ENCODE assay signal across 21 cellular contexts in the genomic region with DNA sequence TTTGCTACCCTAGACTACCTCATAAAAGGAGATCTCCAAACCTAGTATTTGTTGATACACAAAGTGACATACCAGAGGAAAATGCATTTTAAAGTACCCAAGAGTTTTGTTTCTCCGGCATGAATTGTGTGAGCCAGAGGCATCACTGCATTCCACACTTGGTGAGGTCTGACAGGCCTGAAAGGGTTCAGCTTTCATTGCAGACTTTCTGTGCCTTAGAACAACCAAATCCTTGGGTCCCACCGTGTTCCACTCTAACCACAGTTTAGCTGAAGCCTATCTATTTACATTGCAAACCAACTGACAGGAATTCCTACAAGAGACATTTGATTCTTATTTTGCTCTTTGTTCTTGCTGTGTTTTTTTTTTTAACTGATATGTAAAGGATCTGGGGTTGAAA. TPM values are rescaled to one million over a fixed set of nuclear protein-coding genes. Genes with fewer than 3 reads are reported as not detected.
DNase-seq lines count a peak whose midpoint lies in the region; ATAC-seq, FAIRE-seq and TF ChIP-seq lines count a peak whose summit lies in the region.
"Had no signal": no experiment of that assay in that cellular context is flagged by ENCODE, and none has a peak within 500 bp of the region (broad histone marks: within the 10 kb centered on the region; RNA-seq: fewer than 3 reads in every experiment).

No MANE protein-coding gene starts in this region.

- TF ChIP-seq CTCF in HCT116 (IDR thresholded peaks at IDR 0.05 in 2 of 3, conservative IDR thresholded peaks at IDR 0.05 in 1 of 3; ENCODE audit: borderline replicate concordance in 1 of 3, insufficient read depth in 1 of 3, low read depth in 2 of 3, low read length in 2 of 3) = no peak
- TF ChIP-seq CTCF in astrocyte (IDR thresholded peaks at IDR 0.05; ENCODE audit: insufficient read depth, low read depth, low read length) = no peak

- POLR2A ChIA-PET in HCT116 (lab: Charles Lee) = no interaction called here

- H3K27me3 Mint-ChIP-seq in astrocyte (ENCODE audit: low read depth, unreplicated experiment) = no peaks in the 10 kb centered on the region

- H3K4me3 ChIP-seq in ACC112 (ENCODE audit: low read depth, low read length) (no peak overlapping the region), HCT116 (replicated peaks in 1 of 2; ENCODE audit: low read depth in 1 of 2, low read length in 2 of 2) (no peak overlapping the region), astrocyte (ENCODE audit: insufficient read depth, low read depth, low read length) (no peak overlapping the region)
- H3K4me3 ChIP-seq: lower lobe of right lung, Peyer's patch, skin epidermis had no signal

- peak overlapping the region; percentile 73 for H3K27ac Mint-ChIP-seq in astrocyte (ENCODE audit: unreplicated experiment)
- H3K27ac Mint-ChIP-seq: activated naive CD8-positive, alpha-beta T cell treated with anti-CD3 and anti-CD28 coated beads, Interleukin-2, amount 10 ng/mL, durations not matched to agents 7 days and 5 days; stimulated activated naive CD8-positive, alpha-beta T cell treated with anti-CD3 and anti-CD28 coated beads, Interleukin-15, amount 100 ng/mL, for 72 hours; T-helper 1 cell treated with Interleukin-12 subunit alpha and Interleukin-12 subunit beta and Interleukin-4 antibody, amounts not matched to agents 30 μg/mL and 1 μg/mL, for 36 hours had no signal

- H3K9me3 Mint-ChIP-seq in astrocyte (ENCODE audit: unreplicated experiment) = no peaks in the 10 kb centered on the region
- H3K9me3 Mint-ChIP-seq: activated naive CD8-positive, alpha-beta T cell treated with anti-CD3 and anti-CD28 coated beads, Interleukin-2, amount 10 ng/mL, durations not matched to agents 7 days and 5 days; stimulated activated naive CD8-positive, alpha-beta T cell treated with anti-CD3 and anti-CD28 coated beads, Interleukin-15, amount 100 ng/mL, for 72 hours; T-helper 1 cell treated with Interleukin-12 subunit alpha and Interleukin-12 subunit beta and Interleukin-4 antibody, amounts not matched to agents 30 μg/mL and 1 μg/mL, for 36 hours had no signal

- in situ Hi-C loops in G401 (cut with HindIII; ENCODE audit: low sequenced_read_pairs) = no loop called here

- CTCF ChIA-PET in HCT116 (lab: Charles Lee) = interaction anchor here (1.0 to 2.1 kb wide), 4 partner anchors 21 to 1288 kb away, joined by 3 to 11 read pairs (median 4); partner anchors contain the start of gene EID1

- no TSS peak for BruUV-seq in HCT116 (replicated peaks; lab: Mats Ljungman, UMichigan)

- H3K27ac ChIP-seq in ACC112 (ENCODE audit: low read depth, low read length) (no peak overlapping the region), HCT116 (ENCODE audit: low read depth, low read length) (no peak overlapping the region), astrocyte (ENCODE audit: low read depth, low read length) (no peak overlapping the region)
- H3K27ac ChIP-seq: epithelial cell of prostate, lower lobe of right lung, neutrophil, Peyer's patch had no signal

- peaks cover 4% of the 10 kb centered on the region for H3K36me3 Mint-ChIP-seq in astrocyte (ENCODE audit: low read depth, unreplicated experiment)
- H3K36me3 Mint-ChIP-seq: activated naive CD8-positive, alpha-beta T cell treated with anti-CD3 and anti-CD28 coated beads, Interleukin-2, amount 10 ng/mL, durations not matched to agents 7 days and 5 days had no signal

- no peak overlapping the region for H3K4me2 ChIP-seq in HCT116 (ENCODE audit: low read length)
- H3K4me2 ChIP-seq in astrocyte (ENCODE audit: low read length) = no peak overlapping the region

- H3K9me3 ChIP-seq in HCT116 (ENCODE audit: control insufficient read depth in 1 of 2, insufficient read depth in 1 of 2, low read depth in 1 of 2, low read length in 2 of 2) (no peaks in the 10 kb centered on the region), astrocyte (ENCODE audit: insufficient read depth, low read depth, low read length) (no peaks in the 10 kb centered on the region)
- H3K9me3 ChIP-seq: lower lobe of right lung, neutrophil, Peyer's patch had no signal

- H3K4me1 ChIP-seq in ACC112 (ENCODE audit: control insufficient read depth, insufficient read depth, low read length, unreplicated experiment) = peaks cover 41% of the 10 kb centered on the region
- H3K4me1 ChIP-seq in HCT116 (ENCODE audit: control insufficient read depth in 1 of 2, insufficient read depth in 2 of 2, low read length in 2 of 2) = peaks cover 8 to 12% of the 10 kb centered on the region in 2 experiments; a peak in 3 of 4 replicates
- H3K4me1 ChIP-seq in astrocyte (ENCODE audit: insufficient read depth, low read length) = peaks cover 17% of the 10 kb centered on the region
- H3K4me1 ChIP-seq: lower lobe of right lung, Peyer's patch had no signal

- H3K79me2 ChIP-seq in ACC112 (ENCODE audit: control insufficient read depth, insufficient read depth, low read length, unreplicated experiment) (no peaks in the 10 kb centered on the region), HCT116 (ENCODE audit: insufficient read depth, low read length) (no peaks in the 10 kb centered on the region), astrocyte (ENCODE audit: insufficient read depth, low read length) (no peaks in the 10 kb centered on the region)

- H3K9ac ChIP-seq in HCT116 (ENCODE audit: low read length) (no peak overlapping the region), astrocyte (ENCODE audit: low read length) (no peak overlapping the region)

- intact Hi-C loops in HCT116 (cut with micrococcal nuclease) = loop anchor here (1.0 kb wide), 1 partner anchor 499 kb away; no protein-coding TSS in a partner anchor

- peak overlapping the region; percentile 3 for H3K4me3 Mint-ChIP-seq in astrocyte (ENCODE audit: unreplicated experiment)
- H3K4me3 Mint-ChIP-seq: activated naive CD8-positive, alpha-beta T cell treated with anti-CD3 and anti-CD28 coated beads, Interleukin-2, amount 10 ng/mL, durations not matched to agents 7 days and 5 days; stimulated activated naive CD8-positive, alpha-beta T cell treated with anti-CD3 and anti-CD28 coated beads, Interleukin-15, amount 100 ng/mL, for 72 hours; T-helper 1 cell treated with Interleukin-12 subunit alpha and Interleukin-12 subunit beta and Interleukin-4 antibody, amounts not matched to agents 30 μg/mL and 1 μg/mL, for 36 hours had no signal

- ATAC-seq in HCT116 = no peak
- no peak for ATAC-seq in HG03439 (IDR thresholded peaks at IDR 0.05; ENCODE audit: unreplicated experiment)
- no peak for ATAC-seq in GM18867 (IDR thresholded peaks at IDR 0.05; ENCODE audit: unreplicated experiment)
- ATAC-seq: stimulated activated naive CD8-positive, alpha-beta T cell treated with anti-CD3 and anti-CD28 coated beads, Interleukin-15, amount 100 ng/mL, for 72 hours had no signal

- H3K9me2 ChIP-seq in HCT116 (ENCODE audit: insufficient read depth) = no peaks in the 10 kb centered on the region

- DNase-seq in HCT116 (ENCODE audit: low read depth, low spot score) = no peak
- peak; percentile 36 for DNase-seq in astrocyte (ENCODE audit: low read depth)
- DNase-seq in iPS-NIHi11 (ENCODE audit: low spot score) = peak; percentile 35
- no peak for DNase-seq in G401 (ENCODE audit: low spot score)
- no peak for DNase-seq in activated CD4-positive, alpha-beta T cell treated with anti-CD3 and anti-CD28 coated beads for 4 hours
- DNase-seq: activated CD4-positive, alpha-beta T cell treated with anti-CD3 and anti-CD28 coated beads for 1 hour; activated naive CD8-positive, alpha-beta T cell treated with anti-CD3 and anti-CD28 coated beads, Interleukin-2, amount 10 ng/mL, durations not matched to agents 7 days and 5 days; activated T-cell treated with anti-CD3 and anti-CD28 coated beads for 4 hours; hippocampal formation; lower lobe of right lung; NCI-H1417 treated with DMSO at 0.1 percent for 48 hours; NCI-H446; Peyer's patch; stimulated activated naive CD8-positive, alpha-beta T cell treated with anti-CD3 and anti-CD28 coated beads, Interleukin-15, amount 100 ng/mL, for 72 hours had no signal

- peak overlapping the region; percentile 69 for H2AFZ ChIP-seq in ACC112 (ENCODE audit: low read length, unreplicated experiment)
- peak overlapping the region; percentile 39 for H2AFZ ChIP-seq in HCT116 (ENCODE audit: low read depth, low read length, poor library complexity, severe bottlenecking)
- no peak overlapping the region for H2AFZ ChIP-seq in astrocyte (ENCODE audit: low read depth, low read length)

- TF ChIP-seq POLR2A in HCT116 (IDR thresholded peaks at IDR 0.05; ENCODE audit: borderline replicate concordance, extremely low read depth, insufficient read depth, insufficient read length) = no peak

- FAIRE-seq in astrocyte (lab: Jason Lieb, UNC) = no peak

- H3K27me3 ChIP-seq in ACC112 (ENCODE audit: insufficient read depth, low read length) = no peaks in the 10 kb centered on the region
- no peaks in the 10 kb centered on the region for H3K27me3 ChIP-seq in HCT116 (ENCODE audit: insufficient read depth, low read length)
- no peaks in the 10 kb centered on the region for H3K27me3 ChIP-seq in astrocyte (ENCODE audit: insufficient read depth, low read length)
- H3K27me3 ChIP-seq: Peyer's patch had no signal

- no peaks in the 10 kb centered on the region for H4K20me1 ChIP-seq in HCT116 (ENCODE audit: insufficient read depth)
- H4K20me1 ChIP-seq in astrocyte (ENCODE audit: insufficient read depth, low read length) = no peaks in the 10 kb centered on the region

- H3K36me3 ChIP-seq in ACC112 (ENCODE audit: insufficient read depth, low read length) = no peaks in the 10 kb centered on the region
- no peaks in the 10 kb centered on the region for H3K36me3 ChIP-seq in HCT116 (ENCODE audit: control insufficient read depth in 1 of 2, insufficient read depth in 2 of 2, low read length in 2 of 2)
- H3K36me3 ChIP-seq in astrocyte (ENCODE audit: insufficient read depth, low read length) = no peaks in the 10 kb centered on the region
- H3K36me3 ChIP-seq: lower lobe of right lung, neutrophil, Peyer's patch had no signal

- H3K4me1 Mint-ChIP-seq in astrocyte (ENCODE audit: low read depth, unreplicated experiment) = peaks cover 29% of the 10 kb centered on the region
- H3K4me1 Mint-ChIP-seq: stimulated activated naive CD8-positive, alpha-beta T cell treated with anti-CD3 and anti-CD28 coated beads, Interleukin-15, amount 100 ng/mL, for 72 hours had no signal

- RAD21 ChIA-PET in HCT116 (lab: Charles Lee; ENCODE audit: low non-redundant PET in 1 of 2, low total read pairs in 2 of 2, uncharacterized antibody in 2 of 2, unreplicated experiment in 2 of 2) = no interaction called here

- TF ChIP-seq RAD21 in HCT116 (IDR thresholded peaks at IDR 0.05; ENCODE audit: low read depth) = no peak

TF ChIP-seq in HCT116, 20 proteins besides CTCF, POLR2A, EP300 and RAD21 (continues in another document):
- no peak for TF ChIP-seq EGR1 (IDR thresholded peaks at IDR 0.05; ENCODE audit: low read depth)

RNA-seq across cellular contexts. Expression of gene EID1, which starts 21.0 kb away (rescaled TPM):
- total RNA-seq in HCT116 (2021; ENCODE audit: unreplicated experiment) (68.6 TPM), astrocyte (165 and 166 TPM in 2 replicates)
- polyA plus RNA-seq in HCT116 (2012) = 35.6 and 43.1 TPM in 2 replicates
- 228 and 261 TPM in 2 replicates for total RNA-seq in G401 (2014; rRNA removed; shearing (Covaris generic))

RNA-seq across cellular contexts. Expression of gene CEP152, which starts 46.1 kb away (rescaled TPM):
- total RNA-seq in HCT116 (2021; ENCODE audit: unreplicated experiment) (19.7 TPM), astrocyte (4.2 and 6.4 TPM in 2 replicates)
- 7.2 TPM in 2 replicates for polyA plus RNA-seq in HCT116 (2012)
- total RNA-seq in G401 (2014; rRNA removed; shearing (Covaris generic)) = 3.1 and 3.6 TPM in 2 replicates

Comparison
In these comparisons a context has a peak if more than half of its experiments do, and no peak if none do; other contexts are left out.
1. DNase-seq: peak in astrocyte (single experiment) and iPS-NIHi11 (single experiment); none in HCT116 (single experiment), G401 (single experiment) and activated CD4-positive, alpha-beta T cell treated with anti-CD3 and anti-CD28 coated beads for 4 hours (0 of 2).